In the genomic region with DNA sequence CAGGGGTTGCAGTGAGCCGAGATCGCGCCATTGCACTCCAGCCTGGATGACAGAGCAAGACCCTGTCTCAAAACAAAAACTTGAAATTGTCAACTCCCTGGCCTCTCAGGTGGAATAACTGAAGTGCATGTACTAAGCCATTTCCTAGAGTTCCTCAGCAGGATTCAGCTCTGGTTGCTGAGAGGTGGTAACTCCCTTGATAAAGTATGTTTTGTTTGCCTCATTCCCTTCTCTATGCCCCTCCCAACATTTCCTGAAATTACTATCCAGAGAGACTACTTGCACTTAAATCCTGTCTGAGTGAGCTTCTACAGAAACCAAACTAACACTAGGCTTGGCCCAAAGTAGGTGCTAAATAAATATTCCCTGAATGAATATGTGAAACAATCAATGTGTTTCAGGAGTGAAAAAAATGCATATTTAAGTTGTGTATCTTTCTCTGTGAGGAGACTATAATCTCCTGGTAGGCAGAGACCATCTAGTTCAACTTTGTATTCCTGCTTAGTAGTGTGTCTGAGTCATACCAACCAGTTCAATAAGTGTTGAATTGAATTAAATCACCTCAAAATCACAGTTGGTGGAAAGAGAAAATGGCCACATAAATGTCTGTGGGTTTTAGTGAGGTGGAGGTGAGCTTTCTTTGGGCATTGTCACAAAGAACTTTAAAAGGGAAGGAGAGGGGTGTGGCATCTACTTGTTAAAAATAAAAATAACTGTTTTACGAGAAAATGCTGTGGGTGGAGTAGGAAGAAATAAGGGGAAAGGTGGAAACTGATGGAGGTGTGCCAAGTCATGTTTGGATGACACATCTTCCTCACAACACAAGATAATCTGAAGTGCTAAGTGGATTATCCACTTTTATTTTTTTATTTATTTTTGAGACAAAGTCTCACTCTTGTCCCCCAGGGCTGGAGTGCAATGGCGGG, we compare ENCODE assay signal across 30 cellular contexts. TPM values are rescaled to one million over a fixed set of nuclear protein-coding genes. Genes with fewer than 3 reads are reported as not detected.
DNase-seq lines count a peak whose midpoint lies in the region; ATAC-seq, FAIRE-seq and TF ChIP-seq lines count a peak whose summit lies in the region.
"Had no signal": no experiment of that assay in that cellular context is flagged by ENCODE, and none has a peak within 500 bp of the region (broad histone marks: within the 10 kb centered on the region; RNA-seq: fewer than 3 reads in every experiment).

No MANE protein-coding gene starts in this region.

- H3K27me3 ChIP-seq in CD8-positive, alpha-beta T cell (ENCODE audit: insufficient read depth, low read length) = no peaks in the 10 kb centered on the region
- H3K27me3 ChIP-seq: dorsolateral prefrontal cortex, heart left ventricle, stomach had no signal

- TF ChIP-seq EP300 in A549 (IDR thresholded peaks at IDR 0.05) = no peak

- no peaks in the 10 kb centered on the region for H3K27me3 Mint-ChIP-seq in activated CD4-positive, alpha-beta T cell treated with anti-CD3 and anti-CD28 coated beads, Interleukin-2, amount 10 ng/mL, durations not matched to agents 24 days and 14 days
- H3K27me3 Mint-ChIP-seq in CD8-positive, alpha-beta T cell (ENCODE audit: low read depth) = peaks cover 11% of the 10 kb centered on the region
- peaks cover 3% of the 10 kb centered on the region for H3K27me3 Mint-ChIP-seq in nephron progenitor cell (ENCODE audit: low read depth, poor library complexity)
- H3K27me3 Mint-ChIP-seq: activated naive CD4-positive, alpha-beta T cell treated with anti-CD3 and anti-CD28 coated beads, Interleukin-2, amount 10 ng/mL, durations not matched to agents 7 days and 5 days had no signal

- no peaks in the 10 kb centered on the region for H3K36me3 Mint-ChIP-seq in activated CD4-positive, alpha-beta T cell treated with anti-CD3 and anti-CD28 coated beads, Interleukin-2, amount 10 ng/mL, durations not matched to agents 24 days and 14 days (ENCODE audit: low read depth)
- H3K36me3 Mint-ChIP-seq in CD8-positive, alpha-beta T cell = no peaks in the 10 kb centered on the region
- H3K36me3 Mint-ChIP-seq in nephron progenitor cell (ENCODE audit: low read depth) = no peaks in the 10 kb centered on the region
- H3K36me3 Mint-ChIP-seq: activated naive CD4-positive, alpha-beta T cell treated with anti-CD3 and anti-CD28 coated beads, Interleukin-2, amount 10 ng/mL, durations not matched to agents 7 days and 5 days; naive B cell had no signal

- H3K27ac Mint-ChIP-seq in activated CD4-positive, alpha-beta T cell treated with anti-CD3 and anti-CD28 coated beads, Interleukin-2, amount 10 ng/mL, durations not matched to agents 24 days and 14 days = peak overlapping the region; percentile 15
- no peak overlapping the region for H3K27ac Mint-ChIP-seq in CD8-positive, alpha-beta T cell
- H3K27ac Mint-ChIP-seq in nephron progenitor cell = no peak overlapping the region
- H3K27ac Mint-ChIP-seq: activated naive CD4-positive, alpha-beta T cell treated with anti-CD3 and anti-CD28 coated beads, Interleukin-2, amount 10 ng/mL, durations not matched to agents 7 days and 5 days; HFFc6; naive B cell had no signal

- no peak for DNase-seq in activated CD4-positive, alpha-beta T cell treated with anti-CD3 and anti-CD28 coated beads, Interleukin-2, amount 10 ng/mL, durations not matched to agents 24 days and 14 days
- no peak for DNase-seq in activated CD4-positive, alpha-beta T cell treated with anti-CD3 and anti-CD28 coated beads, Interleukin-2, amount 50 U/mL, for 1 hour
- DNase-seq in A549 (ENCODE audit: low read depth in 1 of 2, low spot score in 1 of 2) (no peak), LoVo (ENCODE audit: low spot score) (peak; percentile 83), mucosa of descending colon (peak in 1 of 3 donors; percentile 70), nephron progenitor cell (no peak)
- DNase-seq in CD8-positive, alpha-beta T cell = no peak
- DNase-seq: activated CD4-positive, CD25-positive, alpha-beta regulatory T cell treated with anti-CD3 and anti-CD28 coated beads, Interleukin-2, amount 50 U/mL, for 72 hours; activated CD8-positive, alpha-beta memory T cell treated with anti-CD3 and anti-CD28 coated beads for 24 hours; activated naive CD4-positive, alpha-beta T cell treated with anti-CD3 and anti-CD28 coated beads, Interleukin-2, amount 10 ng/mL, durations not matched to agents 7 days and 5 days; dorsolateral prefrontal cortex; esophagus squamous epithelium; heart left ventricle; HFFc6; islet precursor cell; Kasumi-1; left ventricle myocardium superior; naive B cell; NCI-H1092; NCI-H1694 treated with DMSO at 0.1 percent for 48 hours; NCI-H524; NK-92 treated with Interleukin-12 subunit alpha and Interleukin-12 subunit beta, amount 100 ng/mL, for 24 hours; posterior cingulate gyrus; right cardiac atrium; stimulated activated CD4-positive, alpha-beta T cell treated with anti-CD3 and anti-CD28 coated beads, Interleukin-1b, Interleukin-23, amount 100 ng/mL, for 48 hours; stomach had no signal

- no peaks in the 10 kb centered on the region for H3K36me3 ChIP-seq in mucosa of descending colon (ENCODE audit: low read depth)
- no peaks in the 10 kb centered on the region for H3K36me3 ChIP-seq in CD8-positive, alpha-beta T cell (ENCODE audit: insufficient read depth, low read length)
- H3K36me3 ChIP-seq: esophagus squamous epithelium, heart left ventricle, neutrophil, stomach had no signal

- WGBS in A549 (ENCODE audit: missing lambda C conversion rate) = 85% methylated on average over 5 of the region's 5 CpGs

- no peak for TF ChIP-seq CTCF in A549 (IDR thresholded peaks at IDR 0.05)
- TF ChIP-seq CTCF in mucosa of descending colon (IDR thresholded peaks at IDR 0.05) = no peak
- TF ChIP-seq CTCF in CD8-positive, alpha-beta T cell (IDR thresholded peaks at IDR 0.05) = no peak
- no peak for TF ChIP-seq CTCF in nephron progenitor cell (IDR thresholded peaks at IDR 0.05)

- no peaks in the 10 kb centered on the region for H3K9me3 Mint-ChIP-seq in activated CD4-positive, alpha-beta T cell treated with anti-CD3 and anti-CD28 coated beads, Interleukin-2, amount 10 ng/mL, durations not matched to agents 24 days and 14 days
- no peaks in the 10 kb centered on the region for H3K9me3 Mint-ChIP-seq in CD8-positive, alpha-beta T cell
- no peaks in the 10 kb centered on the region for H3K9me3 Mint-ChIP-seq in nephron progenitor cell
- H3K9me3 Mint-ChIP-seq: activated naive CD4-positive, alpha-beta T cell treated with anti-CD3 and anti-CD28 coated beads, Interleukin-2, amount 10 ng/mL, durations not matched to agents 7 days and 5 days; HFFc6; naive B cell had no signal

- H3K4me1 ChIP-seq in A549 = peaks cover 7% of the 10 kb centered on the region; the same call in 1 of the 3 replicates
- H3K4me1 ChIP-seq in mucosa of descending colon (ENCODE audit: low read depth) = peaks cover 12% of the 10 kb centered on the region
- no peaks in the 10 kb centered on the region for H3K4me1 ChIP-seq in CD8-positive, alpha-beta T cell (ENCODE audit: insufficient read depth, low read length)
- H3K4me1 ChIP-seq: foreskin keratinocyte, heart left ventricle, stomach had no signal

- FAIRE-seq in A549 (lab: Jason Lieb, UNC) = no peak

- H3K9me3 ChIP-seq in A549 (no peaks in the 10 kb centered on the region), mucosa of descending colon (no peaks in the 10 kb centered on the region)
- H3K9me3 ChIP-seq in CD8-positive, alpha-beta T cell (ENCODE audit: low read length) = no peaks in the 10 kb centered on the region
- H3K9me3 ChIP-seq: esophagus squamous epithelium, heart left ventricle, neutrophil, stomach had no signal

- H3K4me3 Mint-ChIP-seq in activated CD4-positive, alpha-beta T cell treated with anti-CD3 and anti-CD28 coated beads, Interleukin-2, amount 10 ng/mL, durations not matched to agents 24 days and 14 days = no peak overlapping the region
- no peak overlapping the region for H3K4me3 Mint-ChIP-seq in CD8-positive, alpha-beta T cell
- H3K4me3 Mint-ChIP-seq in nephron progenitor cell = no peak overlapping the region
- H3K4me3 Mint-ChIP-seq: activated naive CD4-positive, alpha-beta T cell treated with anti-CD3 and anti-CD28 coated beads, Interleukin-2, amount 10 ng/mL, durations not matched to agents 7 days and 5 days; HFFc6; naive B cell had no signal

- no peak overlapping the region for H3K27ac ChIP-seq in A549
- no peak overlapping the region for H3K27ac ChIP-seq in CD8-positive, alpha-beta T cell (ENCODE audit: low read depth, low read length)
- H3K27ac ChIP-seq: dorsolateral prefrontal cortex, esophagus squamous epithelium, foreskin keratinocyte, heart left ventricle, neutrophil, stomach had no signal

- TF ChIP-seq RAD21 in A549 (conservative IDR thresholded peaks at IDR 0.05 in 1 of 2, IDR thresholded peaks at IDR 0.05 in 1 of 2) = no peak

- peaks cover 10% of the 10 kb centered on the region for H3K4me1 Mint-ChIP-seq in activated CD4-positive, alpha-beta T cell treated with anti-CD3 and anti-CD28 coated beads, Interleukin-2, amount 10 ng/mL, durations not matched to agents 24 days and 14 days
- H3K4me1 Mint-ChIP-seq in CD8-positive, alpha-beta T cell (ENCODE audit: low read depth) = no peaks in the 10 kb centered on the region
- H3K4me1 Mint-ChIP-seq in nephron progenitor cell = no peaks in the 10 kb centered on the region
- H3K4me1 Mint-ChIP-seq: naive B cell had no signal

- intact Hi-C loops in activated CD4-positive, alpha-beta T cell treated with anti-CD3 and anti-CD28 coated beads, Interleukin-2, amount 10 ng/mL, durations not matched to agents 24 days and 14 days (cut with micrococcal nuclease) = loop anchor here (5.0 kb wide), 1 partner anchor 59 kb away; no protein-coding TSS in a partner anchor
- intact Hi-C loops in mucosa of descending colon (cut with DNase I, micrococcal nuclease) = no loop called here
- intact Hi-C loops in CD8-positive, alpha-beta T cell (cut with DNase I, micrococcal nuclease) = no loop called here

- no peak for TF ChIP-seq POLR2A in A549 (IDR thresholded peaks at IDR 0.05; ENCODE audit: low read length)

- CTCF ChIA-PET in A549 (lab: Yijun Ruan, JAX) = no interaction called here
- CTCF ChIA-PET in CD8-positive, alpha-beta T cell (lab: Charles Lee) = no interaction called here

- ATAC-seq in A549 = no peak
- ATAC-seq in mucosa of descending colon = peak; percentile 86
- no peak for ATAC-seq in CD8-positive, alpha-beta T cell
- ATAC-seq in GM19351 (IDR thresholded peaks at IDR 0.05; ENCODE audit: unreplicated experiment) = no peak
- ATAC-seq: foreskin keratinocyte, heart left ventricle, left ventricle myocardium superior had no signal

- no peak overlapping the region for H3K4me3 ChIP-seq in A549
- H3K4me3 ChIP-seq in mucosa of descending colon = no peak overlapping the region
- no peak overlapping the region for H3K4me3 ChIP-seq in CD8-positive, alpha-beta T cell (ENCODE audit: low read depth, low read length)
- H3K4me3 ChIP-seq: dorsolateral prefrontal cortex, esophagus squamous epithelium, heart left ventricle, smooth muscle cell, stomach had no signal

- H3K4me2 ChIP-seq in A549 = 0 out of 3 replicates have a peak overlapping the region, but pooled peaks have one; percentile 23
- H3K4me2 ChIP-seq: smooth muscle cell had no signal

- POLR2A ChIA-PET in A549 (lab: Yijun Ruan, JAX) = no interaction called here
- POLR2A ChIA-PET in CD8-positive, alpha-beta T cell (lab: Charles Lee) = no interaction called here

RNA-seq across cellular contexts. Expression of a gene that starts 12.6 kb away (rescaled TPM):
- total RNA-seq in activated CD4-positive, alpha-beta T cell treated with anti-CD3 and anti-CD28 coated beads, Interleukin-2, amount 10 ng/mL, durations not matched to agents 24 days and 14 days = 5.0 and 5.5 TPM in 2 replicates
- polyA plus RNA-seq in A549 (2011; rRNA removed) (1.7 and 2.4 TPM in 2 replicates), A549 (2017; fragmentation: RNase III; extraction: RNeasy Plus Mini Kit Qiagen cat#74134 plus additional on column Dnase treatment) (0.35 to 0.59 TPM (median 0.42 TPM) in 3 replicates)
- polyA plus RNA-seq in A549 (2012; cell fraction: cytosol; rRNA removed) = 0.61 and 0.71 TPM in 2 replicates
- 0.35 and 0.44 TPM in 2 replicates for polyA plus RNA-seq in A549 (2012; cell fraction: nucleus; rRNA removed)
- polyA minus RNA-seq in A549 (2011; rRNA and poly(A)+ RNA removed) = 1.9 and 3.0 TPM in 2 replicates
- total RNA-seq in mucosa of descending colon = 10 to 100 TPM; 13.3 to 18.9 (median 14.5) TPM
- under 1 TPM; 0.05 to 0.06 TPM for total RNA-seq in CD8-positive, alpha-beta T cell
- total RNA-seq: foreskin keratinocyte, HFFc6 had no signal
- polyA plus RNA-seq: foreskin keratinocyte had no signal

RNA-seq across cellular contexts. Expression of a gene that starts 58.2 kb away (rescaled TPM):
- total RNA-seq in activated CD4-positive, alpha-beta T cell treated with anti-CD3 and anti-CD28 coated beads, Interleukin-2, amount 10 ng/mL, durations not matched to agents 24 days and 14 days = 48.9 and 51.0 TPM in 2 replicates
- polyA plus RNA-seq in A549 (2011; rRNA removed) (45.0 and 53.1 TPM in 2 replicates), A549 (2017; fragmentation: RNase III; extraction: RNeasy Plus Mini Kit Qiagen cat#74134 plus additional on column Dnase treatment) (16.8 to 17.8 TPM (median 17.0 TPM) in 3 replicates)
- 10.2 and 13.4 TPM in 2 replicates for polyA plus RNA-seq in A549 (2012; cell fraction: cytosol; rRNA removed)
- 16.6 and 21.0 TPM in 2 replicates for polyA plus RNA-seq in A549 (2012; cell fraction: nucleus; rRNA removed)
- 33.9 and 35.4 TPM in 2 replicates for polyA minus RNA-seq in A549 (2011; rRNA and poly(A)+ RNA removed)
- 10 to 100 TPM; 47.0 to 57.3 (median 53.4) TPM for total RNA-seq in mucosa of descending colon
- total RNA-seq in CD8-positive, alpha-beta T cell = 10 to 100 TPM; 80.6 to 89.3 TPM
